Comparison of ENCODE assay signal across 13 cellular contexts in genomic region chr17:62625870-62626200, GRCh38. TPM values are rescaled to one million over a fixed set of nuclear protein-coding genes. Genes with fewer than 3 reads are reported as not detected.
DNase-seq lines count a peak whose midpoint lies in the region; ATAC-seq, FAIRE-seq and TF ChIP-seq lines count a peak whose summit lies in the region.
"Had no signal": no experiment of that assay in that cellular context is flagged by ENCODE, and none has a peak within 500 bp of the region (broad histone marks: within the 10 kb centered on the region; RNA-seq: fewer than 3 reads in every experiment).

No MANE protein-coding gene starts in this region.

- DNase-seq in A549 (ENCODE audit: low read depth in 1 of 2, low spot score in 1 of 2) (no peak), ELF-1 (ENCODE audit: low read depth, low spot score) (peak; percentile 74), chondrocyte (ENCODE audit: low spot score) (no peak), left lung (no peak), SHP77 treated with DMSO at 0.1 percent for 48 hours (lab: John Stamatoyannopoulos, UW) (no peak), pons (ENCODE audit: low spot score) (no peak)
- DNase-seq in natural killer cell treated with Interleukin-12 subunit alpha and Interleukin-12 subunit beta and Interleukin-15 and Interleukin-18, amount 100 ng/mL, for 72 hours (ENCODE audit: low spot score), result no peak
- DNase-seq in activated CD8-positive, alpha-beta memory T cell treated with anti-CD3 and anti-CD28 coated beads, Interleukin-2, amount 10 ng/mL, durations not matched to agents 7 days and 5 days, result no peak
- DNase-seq: NCI-H1105 treated with DMSO at 0.1 percent for 48 hours, NCI-H748 treated with DMSO at 0.1 percent for 48 hours had no signal

- H3K36me3 Mint-ChIP-seq in chondrocyte (ENCODE audit: low read depth), result peaks cover 8% of the 10 kb centered on the region
- no peaks in the 10 kb centered on the region for H3K36me3 Mint-ChIP-seq in natural killer cell treated with Interleukin-12 subunit alpha and Interleukin-12 subunit beta and Interleukin-15 and Interleukin-18, amount 100 ng/mL, for 72 hours
- H3K36me3 Mint-ChIP-seq in activated CD8-positive, alpha-beta memory T cell treated with anti-CD3 and anti-CD28 coated beads, Interleukin-2, amount 10 ng/mL, durations not matched to agents 7 days and 5 days, result peaks cover 1% of the 10 kb centered on the region

- no peak overlapping the region for H3K4me3 ChIP-seq in A549
- no peak overlapping the region for H3K4me3 ChIP-seq in left lung
- H3K4me3 ChIP-seq: lung had no signal

- peak overlapping the region; percentile 42 for H3K4me3 Mint-ChIP-seq in chondrocyte (ENCODE audit: unreplicated experiment)
- H3K4me3 Mint-ChIP-seq in natural killer cell treated with Interleukin-12 subunit alpha and Interleukin-12 subunit beta and Interleukin-15 and Interleukin-18, amount 100 ng/mL, for 72 hours, result peak overlapping the region; percentile 38
- no peak overlapping the region for H3K4me3 Mint-ChIP-seq in activated CD8-positive, alpha-beta memory T cell treated with anti-CD3 and anti-CD28 coated beads, Interleukin-2, amount 10 ng/mL, durations not matched to agents 7 days and 5 days

- H3K4me1 Mint-ChIP-seq in chondrocyte (ENCODE audit: low read depth), result peaks cover 28% of the 10 kb centered on the region
- H3K4me1 Mint-ChIP-seq in natural killer cell treated with Interleukin-12 subunit alpha and Interleukin-12 subunit beta and Interleukin-15 and Interleukin-18, amount 100 ng/mL, for 72 hours (ENCODE audit: low read depth in 2 of 2), result peaks cover 5 to 19% of the 10 kb centered on the region in 2 donors
- peaks cover 7% of the 10 kb centered on the region for H3K4me1 Mint-ChIP-seq in activated CD8-positive, alpha-beta memory T cell treated with anti-CD3 and anti-CD28 coated beads, Interleukin-2, amount 10 ng/mL, durations not matched to agents 7 days and 5 days

- intact Hi-C loops in left lung (cut with DNase I), result no loop called here

- H3K4me1 ChIP-seq in A549 (peaks cover 31% of the 10 kb centered on the region), left lung (peaks cover 0 to 29% of the 10 kb centered on the region in 2 donors)

- H3K27ac ChIP-seq in A549 (peak overlapping the region; percentile 95 to 97), left lung (peak overlapping the region in 1 of 2 donors; percentile 72)
- H3K27ac ChIP-seq: C4-2B had no signal

- no peak for FAIRE-seq in A549 (lab: Jason Lieb, UNC)
- FAIRE-seq: endometrium had no signal

- no peaks in the 10 kb centered on the region for H3K27me3 Mint-ChIP-seq in chondrocyte (ENCODE audit: low read depth)
- peaks cover 16 to 22% of the 10 kb centered on the region in 2 donors for H3K27me3 Mint-ChIP-seq in natural killer cell treated with Interleukin-12 subunit alpha and Interleukin-12 subunit beta and Interleukin-15 and Interleukin-18, amount 100 ng/mL, for 72 hours
- H3K27me3 Mint-ChIP-seq in activated CD8-positive, alpha-beta memory T cell treated with anti-CD3 and anti-CD28 coated beads, Interleukin-2, amount 10 ng/mL, durations not matched to agents 7 days and 5 days, result peaks cover 37% of the 10 kb centered on the region

- CTCF ChIA-PET in A549 (lab: Yijun Ruan, JAX), result interaction anchor here (0.5 to 1.4 kb wide), 2 partner anchors 30 to 32 kb away, joined by 3 to 4 read pairs; no protein-coding TSS in a partner anchor
- CTCF ChIA-PET in activated CD8-positive, alpha-beta memory T cell treated with anti-CD3 and anti-CD28 coated beads, Interleukin-2, amount 10 ng/mL, durations not matched to agents 7 days and 5 days (lab: Charles Lee), result no interaction called here

- H3K4me2 ChIP-seq in A549, result peak overlapping the region; percentile 95

- TF ChIP-seq POLR2A in A549 (IDR thresholded peaks at IDR 0.05; ENCODE audit: low read length), result no peak

- no peaks in the 10 kb centered on the region for H3K36me3 ChIP-seq in left lung

- no peak for TF ChIP-seq EP300 in A549 (IDR thresholded peaks at IDR 0.05)

- POLR2A ChIA-PET in A549 (lab: Yijun Ruan, JAX), result no interaction called here

- H3K27me3 ChIP-seq in left lung, result peaks cover 0 to 43% of the 10 kb centered on the region in 2 donors

- TF ChIP-seq CTCF in A549 (IDR thresholded peaks at IDR 0.05) (no peak), chondrocyte (IDR thresholded peaks at IDR 0.05) (no peak), left lung (IDR thresholded peaks at IDR 0.05) (no peak)

- H3K27ac Mint-ChIP-seq in chondrocyte (ENCODE audit: unreplicated experiment), result peak overlapping the region; percentile 86
- H3K27ac Mint-ChIP-seq in natural killer cell treated with Interleukin-12 subunit alpha and Interleukin-12 subunit beta and Interleukin-15 and Interleukin-18, amount 100 ng/mL, for 72 hours, result no peak overlapping the region
- H3K27ac Mint-ChIP-seq in activated CD8-positive, alpha-beta memory T cell treated with anti-CD3 and anti-CD28 coated beads, Interleukin-2, amount 10 ng/mL, durations not matched to agents 7 days and 5 days, result no peak overlapping the region

- TF ChIP-seq RAD21 in A549 (conservative IDR thresholded peaks at IDR 0.05 in 1 of 2, IDR thresholded peaks at IDR 0.05 in 1 of 2), result no peak

- H3K9me3 Mint-ChIP-seq in chondrocyte (ENCODE audit: low read depth), result no peaks in the 10 kb centered on the region
- no peaks in the 10 kb centered on the region for H3K9me3 Mint-ChIP-seq in natural killer cell treated with Interleukin-12 subunit alpha and Interleukin-12 subunit beta and Interleukin-15 and Interleukin-18, amount 100 ng/mL, for 72 hours
- H3K9me3 Mint-ChIP-seq in activated CD8-positive, alpha-beta memory T cell treated with anti-CD3 and anti-CD28 coated beads, Interleukin-2, amount 10 ng/mL, durations not matched to agents 7 days and 5 days (ENCODE audit: low read depth), result no peaks in the 10 kb centered on the region

- no peaks in the 10 kb centered on the region for H3K9me3 ChIP-seq in A549
- H3K9me3 ChIP-seq in left lung, result no peaks in the 10 kb centered on the region

- 80% methylated on average over 4 of the region's 4 CpGs for WGBS in A549 (ENCODE audit: missing lambda C conversion rate)

- no peak for ATAC-seq in A549
- ATAC-seq in natural killer cell treated with Interleukin-12 subunit alpha and Interleukin-12 subunit beta and Interleukin-15 and Interleukin-18, amount 100 ng/mL, for 72 hours, result no peak
- ATAC-seq in activated CD8-positive, alpha-beta memory T cell treated with anti-CD3 and anti-CD28 coated beads, Interleukin-2, amount 10 ng/mL, durations not matched to agents 7 days and 5 days, result no peak
- ATAC-seq in left lung, result no peak

TF ChIP-seq in A549, 52 proteins besides CTCF, POLR2A, EP300 and RAD21:
- no peak for TF ChIP-seq CHD4 (IDR thresholded peaks at IDR 0.05; ENCODE audit: borderline replicate concordance)
- TF ChIP-seq FOSL2 (IDR thresholded peaks at IDR 0.05), result no peak
- TF ChIP-seq FOSL2 (CRISPR knock-in tag; IDR thresholded peaks at IDR 0.05), result no peak
- TF ChIP-seq HMGXB4 (CRISPR knock-in tag; IDR thresholded peaks at IDR 0.05; ENCODE audit: borderline replicate concordance), result no peak
- peak in 1 of 2 experiments; percentile 37; a peak in 2 of 4 replicates for TF ChIP-seq CEBPB (IDR thresholded peaks at IDR 0.05)

RNA-seq across cellular contexts. Expression of gene MRC2, which starts 1.6 kb away (rescaled TPM):
- polyA plus RNA-seq in A549 (2011; rRNA removed) (17.5 and 20.2 TPM in 2 replicates), A549 (2017; fragmentation: RNase III; extraction: RNeasy Plus Mini Kit Qiagen cat#74134 plus additional on column Dnase treatment) (38.8 to 61.4 TPM (median 57.3 TPM) in 3 replicates)
- 13.7 and 20.9 TPM in 2 replicates for polyA plus RNA-seq in A549 (2012; cell fraction: cytosol; rRNA removed)
- 84.3 and 103 TPM in 2 replicates for polyA plus RNA-seq in A549 (2012; cell fraction: nucleus; rRNA removed)
- polyA minus RNA-seq in A549 (2011; rRNA and poly(A)+ RNA removed), result 25.9 and 43.6 TPM in 2 replicates
- total RNA-seq in chondrocyte (347 to 378 TPM (median 353 TPM) in 3 replicates), left lung (100 to 1,000 TPM in 1 of 2 donors, 10 to 100 TPM in 1; 93.3 to 151 TPM)
- total RNA-seq in natural killer cell treated with Interleukin-12 subunit alpha and Interleukin-12 subunit beta and Interleukin-15 and Interleukin-18, amount 100 ng/mL, for 72 hours, result 1 to 10 TPM; 2.0 to 2.1 TPM
- 1 to 10 TPM in 1 of 2 experiments, under 1 TPM in 1; 0.61 to 4.7 TPM for total RNA-seq in activated CD8-positive, alpha-beta memory T cell treated with anti-CD3 and anti-CD28 coated beads, Interleukin-2, amount 10 ng/mL, durations not matched to agents 7 days and 5 days

Comparison
In these comparisons a context has a peak if more than half of its experiments do, and no peak if none do; other contexts are left out.
1. RNA of gene MRC2, which starts 1.6 kb away (total RNA-seq): 347 to 378 TPM in chondrocyte and 93.3 to 151 TPM in left lung; 0.61 to 4.7 TPM in activated CD8-positive, alpha-beta memory T cell treated with anti-CD3 and anti-CD28 coated beads, Interleukin-2, amount 10 ng/mL, durations not matched to agents 7 days and 5 days and 2.0 to 2.1 TPM in natural killer cell treated with Interleukin-12 subunit alpha and Interleukin-12 subunit beta and Interleukin-15 and Interleukin-18, amount 100 ng/mL, for 72 hours; every median in the first group is over 10 times any median in the second.